In the genomic region with DNA sequence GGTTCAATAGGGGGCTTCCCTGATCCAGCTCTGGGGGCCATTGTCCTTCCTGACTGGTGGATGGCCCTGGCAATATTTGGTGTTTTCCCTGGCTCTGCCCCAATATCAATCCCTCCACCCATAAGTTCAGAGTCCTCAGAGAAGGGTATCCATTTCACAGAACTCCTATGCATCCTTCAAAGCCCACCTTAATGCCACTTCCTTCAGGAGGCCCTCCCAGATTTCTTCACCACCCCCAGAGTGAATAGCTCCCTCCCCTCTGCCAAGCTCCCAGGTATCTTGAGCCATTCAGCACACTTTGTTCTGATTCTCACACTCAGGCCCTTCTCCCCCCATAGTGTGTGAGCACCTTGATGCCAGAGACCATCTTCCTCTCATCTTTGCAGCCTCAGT, we compare ENCODE assay signal across 18 cellular contexts. TPM values are rescaled to one million over a fixed set of nuclear protein-coding genes. Genes with fewer than 3 reads are reported as not detected.
A peak's percentile ranks its signal among the peaks of the same experiment; 100 is the strongest.
DNase-seq lines count a peak whose midpoint lies in the region; ATAC-seq and TF ChIP-seq lines count a peak whose summit lies in the region.
"Had no signal": no experiment of that assay in that cellular context is flagged by ENCODE, and none has a peak within 500 bp of the region (broad histone marks: within the 10 kb centered on the region; RNA-seq: fewer than 3 reads in every experiment).

No MANE protein-coding gene starts in this region.

- H3K4me3 ChIP-seq in Panc1 (ENCODE audit: low read depth in 2 of 2, low read length in 2 of 2) (no peak overlapping the region), colonic mucosa (no peak overlapping the region), muscle layer of duodenum (ENCODE audit: low read depth in 1 of 2, low read length in 2 of 2) (no peak overlapping the region), testis (no peak overlapping the region)
- H3K4me3 ChIP-seq: cardiac muscle cell, GM12878 had no signal

- in situ Hi-C loops in Panc1 (cut with HindIII; ENCODE audit: low pct_unique_long_range_greater_than_20kb, low sequenced_read_pairs), result no loop called here

- no peak for DNase-seq in Panc1 (ENCODE audit: low read depth, low spot score)
- DNase-seq in colonic mucosa, result no peak
- no peak for DNase-seq in testis
- no peak for DNase-seq in GF-D8 (lab: John Stamatoyannopoulos, UW)
- DNase-seq in OCI-M1 (lab: John Stamatoyannopoulos, UW), result no peak
- no peak for DNase-seq in NCI-H446 treated with DMSO at 0.1 percent for 48 hours (lab: John Stamatoyannopoulos, UW)
- DNase-seq: activated CD4-positive, alpha-beta memory T cell treated with anti-CD3 and anti-CD28 coated beads for 36 hours; activated effector memory CD4-positive, alpha-beta T cell treated with anti-CD3 and anti-CD28 coated beads, Interleukin-2, amount 50 U/mL, for 16 hours; KBM-7; NCI-H1417 treated with DMSO at 0.1 percent for 48 hours; NCI-H69; T-helper 9 cell had no signal

- POLR2A ChIA-PET in Panc1 (lab: Charles Lee), result no interaction called here

- peaks cover 62% of the 10 kb centered on the region for H3K4me1 ChIP-seq in Panc1 (ENCODE audit: control insufficient read depth, insufficient read depth, low read length)
- no peaks in the 10 kb centered on the region for H3K4me1 ChIP-seq in colonic mucosa
- peaks cover 0 to 37% of the 10 kb centered on the region in 2 donors for H3K4me1 ChIP-seq in muscle layer of duodenum (ENCODE audit: control insufficient read depth in 1 of 2, insufficient read depth in 2 of 2, low read length in 2 of 2)
- H3K4me1 ChIP-seq in testis, result peaks cover 78% of the 10 kb centered on the region

- ATAC-seq in Panc1 (no peak), HG02981 (IDR thresholded peaks at IDR 0.05; ENCODE audit: unreplicated experiment) (no peak)
- ATAC-seq: GM12878 had no signal

- no peaks in the 10 kb centered on the region for H3K9me3 ChIP-seq in Panc1 (ENCODE audit: control insufficient read depth, insufficient read depth, low read depth, low read length)
- H3K9me3 ChIP-seq in colonic mucosa, result no peaks in the 10 kb centered on the region
- H3K9me3 ChIP-seq in muscle layer of duodenum (ENCODE audit: control insufficient read depth in 1 of 2, low read length in 2 of 2), result no peaks in the 10 kb centered on the region
- H3K9me3 ChIP-seq in testis, result no peaks in the 10 kb centered on the region

- intact Hi-C loops in Panc1 (cut with micrococcal nuclease; ENCODE audit: unreplicated experiment) (no loop called here), colonic mucosa (cut with DNase I) (no loop called here), testis (cut with DNase I; ENCODE audit: low total_unique reads) (no loop called here)

- H3K9ac ChIP-seq in colonic mucosa (ENCODE audit: low read depth in 2 of 2, low read length in 2 of 2), result peak overlapping the region in 1 of 2 donors; percentile 19

- TF ChIP-seq POLR2A in testis (IDR thresholded peaks at IDR 0.05), result no peak

- H3K36me3 ChIP-seq in Panc1 (ENCODE audit: control insufficient read depth, insufficient read depth, low read length) (0 out of 2 replicates have a peak, but pooled peaks cover 2% of the 10 kb centered on the region), colonic mucosa (no peaks in the 10 kb centered on the region), muscle layer of duodenum (ENCODE audit: control insufficient read depth in 1 of 2, insufficient read depth in 2 of 2, low read length in 2 of 2) (no peaks in the 10 kb centered on the region), testis (ENCODE audit: low read depth, missing control alignments) (no peaks in the 10 kb centered on the region)
- H3K36me3 ChIP-seq: cardiac muscle cell had no signal

- no TSS peak for BruUV-seq in Panc1 (replicated peaks; lab: Mats Ljungman, UMichigan)

- H3K27me3 ChIP-seq in Panc1 (ENCODE audit: control insufficient read depth, insufficient read depth, low read length) (no peaks in the 10 kb centered on the region), colonic mucosa (no peaks in the 10 kb centered on the region), muscle layer of duodenum (ENCODE audit: low read depth, low read length) (no peaks in the 10 kb centered on the region), testis (no peaks in the 10 kb centered on the region)
- H3K27me3 ChIP-seq: cardiac muscle cell had no signal

- CTCF ChIA-PET in Panc1 (lab: Charles Lee), result no interaction called here

- H3K27ac ChIP-seq in Panc1 (ENCODE audit: low read length) (peak overlapping the region; percentile 90), colonic mucosa (peak overlapping the region; percentile 68), muscle layer of duodenum (ENCODE audit: low read length) (peak overlapping the region; percentile 61), testis (peak overlapping the region; percentile 94 to 96)

- no peak for TF ChIP-seq CTCF in Panc1 (IDR thresholded peaks at IDR 0.05)
- no peak for TF ChIP-seq CTCF in colonic mucosa (IDR thresholded peaks at IDR 0.05)
- TF ChIP-seq CTCF in testis (IDR thresholded peaks at IDR 0.05), result no peak

RNA-seq across cellular contexts. Expression of a gene that starts 5.8 kb away (rescaled TPM):
- total RNA-seq in Panc1 (2021; ENCODE audit: unreplicated experiment), result 356 TPM
- polyA plus RNA-seq in Panc1 (2012; ENCODE audit: insufficient read length), result 915 TPM
- total RNA-seq in colonic mucosa, result 10 to 100 TPM; 11.0 to 27.8 TPM
- total RNA-seq in testis, result 100 to 1,000 TPM; 187 to 268 TPM
- 97.1 TPM for polyA plus RNA-seq in testis (ENCODE audit: insufficient read depth, low read depth, low replicate concordance)
- total RNA-seq: Daoy, GM12878 had no signal
- polyA plus RNA-seq: CD14-positive monocyte, GM12878 had no signal

RNA-seq across cellular contexts. Expression of a gene that starts 13.9 kb away (rescaled TPM):
- 1,006 TPM for total RNA-seq in Panc1 (2021; ENCODE audit: unreplicated experiment)
- polyA plus RNA-seq in Panc1 (2012; ENCODE audit: insufficient read length), result 1,788 TPM
- 100 to 1,000 TPM; 790 to 935 TPM for total RNA-seq in colonic mucosa
- total RNA-seq in testis, result 100 to 1,000 TPM; 372 to 389 TPM
- polyA plus RNA-seq in testis (ENCODE audit: insufficient read depth, low read depth, low replicate concordance), result 480 TPM

RNA-seq across cellular contexts. Expression of a gene that starts 26.4 kb away (rescaled TPM):
- total RNA-seq in Panc1 (2021; ENCODE audit: unreplicated experiment) (7.5 TPM), colonic mucosa (not detected), testis (1 to 10 TPM; 4.7 to 6.4 TPM)
- polyA plus RNA-seq in Panc1 (2012; ENCODE audit: insufficient read length), result 5.0 TPM
- polyA plus RNA-seq in testis (ENCODE audit: insufficient read depth, low read depth, low replicate concordance), result 3.6 TPM
- polyA plus RNA-seq: CD14-positive monocyte had no signal

RNA-seq across cellular contexts. Expression of a gene that starts 53.6 kb away (rescaled TPM):
- 201 TPM for total RNA-seq in Panc1 (2021; ENCODE audit: unreplicated experiment)
- 306 TPM for polyA plus RNA-seq in Panc1 (2012; ENCODE audit: insufficient read length)
- total RNA-seq in colonic mucosa, result 100 to 1,000 TPM; 111 to 159 TPM
- total RNA-seq in testis, result 1 to 10 TPM; 1.1 to 1.7 TPM
- 7.9 TPM for polyA plus RNA-seq in testis (ENCODE audit: insufficient read depth, low read depth, low replicate concordance)
- total RNA-seq: activated CD4-positive, alpha-beta memory T cell treated with anti-CD3 and anti-CD28 coated beads for 36 hours had no signal

Comparison
In these comparisons a context has a peak if more than half of its experiments do, and no peak if none do; other contexts are left out.
1. RNA of a gene that starts 5.8 kb away (total RNA-seq): 356 TPM in Panc1 (single experiment) and 187 to 268 TPM in testis; 11.0 to 27.8 TPM in colonic mucosa; every median in the first group is over 4 times any median in the second.
2. Peak in every context shown above with its lines, with median percentiles within 50 percentile points of each other: H3K27ac ChIP-seq.